9 cellular contexts compared by ENCODE assay signal in the genomic region with DNA sequence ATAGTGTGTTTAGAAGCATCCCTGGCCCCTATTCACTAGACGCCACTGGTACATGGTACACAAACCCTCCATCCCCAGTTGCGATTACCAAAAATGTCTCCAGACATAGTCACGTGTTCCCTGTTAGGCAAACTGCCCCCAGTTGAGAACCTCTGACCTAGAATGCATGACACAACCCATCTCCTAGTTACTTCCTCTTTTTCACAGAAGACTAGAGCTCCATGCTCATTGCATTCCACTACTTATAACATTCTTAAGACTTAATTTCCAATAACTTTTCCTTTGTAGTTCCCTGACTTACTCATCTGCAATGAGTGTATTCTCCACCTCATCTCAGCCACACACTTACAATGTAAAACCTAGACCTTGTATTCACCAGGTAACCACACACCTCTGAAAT.
DNase-seq lines count a peak whose midpoint lies in the region; ATAC-seq lines count a peak whose summit lies in the region.
"Had no signal": no experiment of that assay in that cellular context is flagged by ENCODE, and none has a peak within 500 bp of the region (broad histone marks: within the 10 kb centered on the region; RNA-seq: fewer than 3 reads in every experiment).

No MANE protein-coding gene starts in this region.

- ATAC-seq in GM19043 (IDR thresholded peaks at IDR 0.05; ENCODE audit: low read depth, unreplicated experiment) (peak; percentile 42), HG02938 (IDR thresholded peaks at IDR 0.05; ENCODE audit: unreplicated experiment) (peak; percentile 58)

- peak; percentile 61 to 82 for DNase-seq in AML-193 (lab: John Stamatoyannopoulos, UW)
- peak; percentile 57 to 79 for DNase-seq in NOMO-1 (lab: John Stamatoyannopoulos, UW; ENCODE audit: unreplicated experiment in 2 of 2)
- DNase-seq in occipital lobe (lab: John Stamatoyannopoulos, UW), result no peak
- DNase-seq in DMS79 (lab: John Stamatoyannopoulos, UW), result no peak
- DNase-seq in stimulated activated naive CD4-positive, alpha-beta T cell (lab: John Stamatoyannopoulos, UW), result no peak
- no peak for DNase-seq in NCI-H345 treated with DMSO at 0.1 percent for 48 hours (lab: John Stamatoyannopoulos, UW; ENCODE audit: unreplicated experiment)
- DNase-seq: activated CD4-positive, alpha-beta T cell treated with anti-CD3 and anti-CD28 coated beads for 4 hours had no signal

Comparison
In these comparisons a context has a peak if more than half of its experiments do, and no peak if none do; other contexts are left out.
1. DNase-seq: peak in AML-193 (2 of 2) and NOMO-1 (2 of 2); none in occipital lobe (single experiment), DMS79 (single experiment), stimulated activated naive CD4-positive, alpha-beta T cell (0 of 6) and NCI-H345 treated with DMSO at 0.1 percent for 48 hours (single experiment).